12 cellular contexts compared by ENCODE assay signal in the genomic region with DNA sequence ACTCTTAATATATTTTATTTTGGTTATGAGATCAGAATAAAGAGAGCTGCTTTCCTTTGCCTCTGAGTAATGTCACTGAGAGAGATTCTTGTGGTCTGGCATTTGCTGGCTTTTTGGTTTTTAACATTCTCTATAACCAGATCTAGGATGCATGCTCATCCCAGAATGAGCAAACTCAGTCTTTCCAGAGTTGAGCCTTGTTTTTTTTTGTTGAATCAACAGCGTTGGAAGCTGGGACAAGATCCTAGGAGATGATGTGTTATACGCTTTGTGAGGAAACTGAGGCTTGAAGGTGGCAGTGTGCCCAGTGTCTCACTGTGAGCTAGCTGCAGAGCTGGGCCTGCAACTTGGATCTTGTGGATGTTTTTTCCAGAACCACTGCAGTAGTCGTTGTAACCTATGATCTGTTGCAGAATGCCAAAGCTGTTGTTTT. TPM values are rescaled to one million over a fixed set of nuclear protein-coding genes. Genes with fewer than 3 reads are reported as not detected.
DNase-seq lines count a peak whose midpoint lies in the region; ATAC-seq, FAIRE-seq and TF ChIP-seq lines count a peak whose summit lies in the region.
"Had no signal": no experiment of that assay in that cellular context is flagged by ENCODE, and none has a peak within 500 bp of the region (broad histone marks: within the 10 kb centered on the region; RNA-seq: fewer than 3 reads in every experiment).

No MANE protein-coding gene starts in this region.

- H2AFZ ChIP-seq in HepG2 (ENCODE audit: low read length): no peak overlapping the region

- TF ChIP-seq CTCF in liver (IDR thresholded peaks at IDR 0.05; ENCODE audit: low read depth, low read length, missing input control) (no peak), HepG2 (CRISPR knock-in tag; IDR thresholded peaks at IDR 0.05) (no peak), brain microvascular endothelial cell (IDR thresholded peaks at IDR 0.05; ENCODE audit: low read depth, low read length, missing control alignments) (no peak), vagina (IDR thresholded peaks at IDR 0.05) (no peak)

- no peak overlapping the region for H3K23ac ChIP-seq in mesendoderm (ENCODE audit: low read length)

- no peak overlapping the region for H2BK120ac ChIP-seq in mesendoderm (ENCODE audit: low read depth, low read length)

- H3K4me3 ChIP-seq in liver (ENCODE audit: low read depth in 1 of 3, low read length in 3 of 3) (peak overlapping the region; percentile 66 to 94 (median 91)), HepG2 (replicated peaks in 1 of 3; ENCODE audit: insufficient read depth in 1 of 3, low read depth in 2 of 3, low read length in 3 of 3) (no peak overlapping the region), brain microvascular endothelial cell (ENCODE audit: low read depth, low read length) (no peak overlapping the region), vagina (no peak overlapping the region), mesendoderm (ENCODE audit: low read length) (no peak overlapping the region)
- H3K4me3 ChIP-seq: sigmoid colon had no signal

- TF ChIP-seq POLR2A in HepG2 (IDR thresholded peaks at IDR 0.05; ENCODE audit: insufficient read depth in 1 of 2, low read depth in 2 of 2, low read length in 2 of 2): no peak
- no peak for TF ChIP-seq POLR2A in vagina (IDR thresholded peaks at IDR 0.05)

- no peak overlapping the region for H2BK15ac ChIP-seq in mesendoderm (replicated peaks; ENCODE audit: low read depth)

- no peak overlapping the region for H4K5ac ChIP-seq in mesendoderm (ENCODE audit: low read length)

- CTCF ChIA-PET in HepG2 (lab: Yijun Ruan, JAX; ENCODE audit: low intra/inter-chr PET ratio, low total read pairs): no interaction called here

- H3K9me3 ChIP-seq in liver (ENCODE audit: control insufficient read depth in 4 of 4, low read length in 3 of 4) (no peaks in the 10 kb centered on the region), HepG2 (ENCODE audit: low read length) (no peaks in the 10 kb centered on the region), vagina (no peaks in the 10 kb centered on the region)
- H3K9me3 ChIP-seq: sigmoid colon had no signal

- H3K36me3 ChIP-seq in liver (ENCODE audit: control insufficient read depth in 4 of 4, insufficient read depth in 3 of 4, low read depth in 1 of 4, low read length in 3 of 4): peaks cover 0 to 2% (median 0%) of the 10 kb centered on the region in 4 donors
- no peaks in the 10 kb centered on the region for H3K36me3 ChIP-seq in HepG2 (replicated peaks in 1 of 2; ENCODE audit: control insufficient read depth in 1 of 2, insufficient read depth in 2 of 2, low read length in 2 of 2)
- H3K36me3 ChIP-seq in brain microvascular endothelial cell (replicated peaks): no peaks in the 10 kb centered on the region
- no peaks in the 10 kb centered on the region for H3K36me3 ChIP-seq in vagina
- no peaks in the 10 kb centered on the region for H3K36me3 ChIP-seq in mesendoderm (ENCODE audit: control insufficient read depth, insufficient read depth, low read length)
- H3K36me3 ChIP-seq: sigmoid colon had no signal

- H3K79me2 ChIP-seq in HepG2 (ENCODE audit: insufficient read depth, low read length) (peaks cover 100% of the 10 kb centered on the region), mesendoderm (ENCODE audit: control insufficient read depth, insufficient read depth, low read length) (peaks cover 70% of the 10 kb centered on the region)

- peak overlapping the region; percentile 71 to 98 for H3K9ac ChIP-seq in liver (ENCODE audit: low read depth in 1 of 2, low read length in 2 of 2)
- H3K9ac ChIP-seq in HepG2 (ENCODE audit: insufficient read depth, low read depth, low read length): no peak overlapping the region
- H3K9ac ChIP-seq in mesendoderm (ENCODE audit: low read length): no peak overlapping the region

- POLR2A ChIA-PET in HepG2 (lab: Yijun Ruan, JAX): interaction anchor here (1.6 kb wide), 1 partner anchor 19 kb away, joined by 4 read pairs; no protein-coding TSS in a partner anchor

- no peak overlapping the region for H3K4ac ChIP-seq in mesendoderm (ENCODE audit: low read depth, low read length)

- no peak for ATAC-seq in HepG2
- ATAC-seq: activated T-cell treated with anti-CD3 and anti-CD28 coated beads, Interleukin-2, amount 50 U/mL, for 4 hours had no signal

- no peak for FAIRE-seq in HepG2 (lab: Jason Lieb, UNC)

- H3K79me1 ChIP-seq in mesendoderm (ENCODE audit: low read length): peaks cover 37% of the 10 kb centered on the region

- peaks cover 4 to 53% (median 36%) of the 10 kb centered on the region in 4 donors for H3K4me1 ChIP-seq in liver (ENCODE audit: control insufficient read depth in 4 of 4, insufficient read depth in 4 of 4, low read length in 3 of 4)
- H3K4me1 ChIP-seq in HepG2 (ENCODE audit: insufficient read depth, low read length): peaks cover 62% of the 10 kb centered on the region
- H3K4me1 ChIP-seq in vagina: peaks cover 21% of the 10 kb centered on the region
- H3K4me1 ChIP-seq in mesendoderm (ENCODE audit: control insufficient read depth, low read depth, low read length): peaks cover 4% of the 10 kb centered on the region

- TF ChIP-seq RAD21 in liver (IDR thresholded peaks at IDR 0.05): no peak
- no peak for TF ChIP-seq RAD21 in HepG2 (CRISPR knock-in tag; IDR thresholded peaks at IDR 0.05)

- DNase-seq in HepG2 (ENCODE audit: low spot score) (no peak), brain microvascular endothelial cell (peak; percentile 84), kidney tubule cell (ENCODE audit: low spot score) (peak; percentile 78), vagina (ENCODE audit: extremely low spot score in 2 of 2) (no peak), germinal center (ENCODE audit: low spot score) (no peak), mesendoderm (no peak), NCI-H146 treated with DMSO at 0.1 percent for 48 hours (lab: John Stamatoyannopoulos, UW; ENCODE audit: unreplicated experiment) (no peak)
- DNase-seq: activated T-cell treated with anti-CD3 and anti-CD28 coated beads, Interleukin-2, amount 50 U/mL, for 4 hours; dorsolateral prefrontal cortex; NCI-H774; sigmoid colon had no signal

- H3K4me2 ChIP-seq in HepG2 (ENCODE audit: low read depth, low read length) (no peak overlapping the region), mesendoderm (ENCODE audit: low read length) (no peak overlapping the region)

- H3K27me3 ChIP-seq in liver (ENCODE audit: control insufficient read depth in 4 of 4, insufficient read depth in 4 of 4, low read length in 3 of 4) (no peaks in the 10 kb centered on the region), HepG2 (ENCODE audit: control insufficient read depth in 1 of 2, insufficient read depth in 2 of 2, low read length in 2 of 2) (no peaks in the 10 kb centered on the region), brain microvascular endothelial cell (replicated peaks) (no peaks in the 10 kb centered on the region), vagina (no peaks in the 10 kb centered on the region), mesendoderm (ENCODE audit: insufficient read depth, low read length, poor library complexity) (no peaks in the 10 kb centered on the region)
- H3K27me3 ChIP-seq: dorsolateral prefrontal cortex, sigmoid colon had no signal

- peak overlapping the region; percentile 68 to 77 for H3K27ac ChIP-seq in liver (ENCODE audit: low read depth in 1 of 2, low read length in 2 of 2)
- H3K27ac ChIP-seq in HepG2 (ENCODE audit: extremely low read length, insufficient read depth, low read length): no peak overlapping the region
- H3K27ac ChIP-seq in brain microvascular endothelial cell: peak overlapping the region; percentile 71
- H3K27ac ChIP-seq in vagina: peak overlapping the region; percentile 21
- H3K27ac ChIP-seq in mesendoderm (ENCODE audit: low read depth, low read length): no peak overlapping the region

- H2BK5ac ChIP-seq in mesendoderm (ENCODE audit: low read length): no peak overlapping the region

- no peak overlapping the region for H3K56ac ChIP-seq in mesendoderm (ENCODE audit: low read length)

- no peak overlapping the region for H2AK5ac ChIP-seq in mesendoderm (ENCODE audit: low read length)

- TF ChIP-seq EP300 in HepG2 (IDR thresholded peaks at IDR 0.05; ENCODE audit: low read depth in 2 of 2, low read length in 2 of 2): no peak
- TF ChIP-seq EP300 in HepG2 (CRISPR knock-in tag; IDR thresholded peaks at IDR 0.05; ENCODE audit: borderline replicate concordance): no peak

- no peak overlapping the region for H4K8ac ChIP-seq in mesendoderm (ENCODE audit: low read depth, low read length)

- H3K18ac ChIP-seq in mesendoderm (ENCODE audit: low read length): no peak overlapping the region

- WGBS in liver: 29% methylated on average over 3 of the region's 3 CpGs
- 93% methylated on average over 3 of the region's 3 CpGs for WGBS in HepG2 (ENCODE audit: low lambda C conversion rate)
- WGBS in mesendoderm (ENCODE audit: extremely low coverage, insufficient coverage, low lambda C conversion rate): no CpG with 5 or more reads among the region's 3 CpGs

- in situ Hi-C loops in HepG2 (cut with HindIII; ENCODE audit: extremely low pct_ligation_motif_present, low pct_unique_long_range_greater_than_20kb) (no loop called here), brain microvascular endothelial cell (cut with HindIII; ENCODE audit: low pct_ligation_motif_present, low sequenced_read_pairs) (no loop called here)

- H4K20me1 ChIP-seq in HepG2 (ENCODE audit: insufficient read depth, low read length): no peaks in the 10 kb centered on the region; the same call in 1 of the 2 replicates

- intact Hi-C loops in HepG2 (cut with micrococcal nuclease; ENCODE audit: unreplicated experiment) (no loop called here), vagina (cut with DNase I) (no loop called here)

- BruUV-seq in HepG2 (replicated peaks; lab: Mats Ljungman, UMichigan): no TSS peak

RNA-seq across cellular contexts. Expression of a gene that starts 19.5 kb away (rescaled TPM):
- total RNA-seq in liver (100 to 1,000 TPM in 1 of 2 donors, 10 to 100 TPM in 1; 66.5 to 434 TPM), HepG2 (2016; rRNA removed; fragmentation: Illumina TruSeq; extraction: Trizol) (89.8 and 134 TPM in 2 replicates), vagina (43.7 TPM)
- polyA plus RNA-seq in liver (100 to 1,000 TPM in 1 of 2 donors, 10 to 100 TPM in 1; 98.3 to 135 TPM), HepG2 (2011; rRNA removed) (29.5 and 36.9 TPM in 2 replicates)
- total RNA-seq in HepG2 (2016; cell fraction: cytosol; rRNA removed; fragmentation: Illumina TruSeq; extraction: Trizol; ENCODE audit: low read depth): 6.6 and 8.5 TPM in 2 replicates
- 89.7 and 128 TPM in 2 replicates for total RNA-seq in HepG2 (2016; cell fraction: insoluble cytoplasmic fraction; rRNA removed; fragmentation: Illumina TruSeq; extraction: Trizol)
- total RNA-seq in HepG2 (2016; cell fraction: membrane; rRNA removed; fragmentation: Illumina TruSeq; extraction: Trizol): 27.4 and 29.4 TPM in 2 replicates
- 108 and 113 TPM in 2 replicates for total RNA-seq in HepG2 (2016; cell fraction: nucleus; rRNA removed; fragmentation: Illumina TruSeq; extraction: Trizol)
- 14.6 and 19.2 TPM in 2 replicates for polyA plus RNA-seq in HepG2 (2011; cell fraction: cytosol; rRNA removed)
- polyA plus RNA-seq in HepG2 (2011; cell fraction: nucleus; rRNA removed): 34.7 and 34.9 TPM in 2 replicates
- 29.4 and 36.8 TPM in 2 replicates for polyA plus RNA-seq in HepG2 (2012)
- 2.2 and 2.6 TPM in 2 replicates for polyA plus RNA-seq in HepG2 (2016; cell fraction: cytosol; fragmentation: Illumina TruSeq; extraction: Trizol; ENCODE audit: low read depth)
- 101 and 106 TPM in 2 replicates for polyA plus RNA-seq in HepG2 (2016; cell fraction: insoluble cytoplasmic fraction; fragmentation: Illumina TruSeq; extraction: Trizol; ENCODE audit: low read depth)
- 8.4 and 10.5 TPM in 2 replicates for polyA plus RNA-seq in HepG2 (2016; cell fraction: membrane; fragmentation: Illumina TruSeq; extraction: Trizol; ENCODE audit: low read depth)
- 79.1 and 80.1 TPM in 2 replicates for polyA plus RNA-seq in HepG2 (2016; cell fraction: nucleus; fragmentation: Illumina TruSeq; extraction: Trizol; ENCODE audit: insufficient read depth, low read depth)
- 12.3 and 50.8 TPM in 2 replicates for polyA minus RNA-seq in HepG2 (2011; rRNA and poly(A)+ RNA removed; ENCODE audit: low replicate concordance)
- polyA minus RNA-seq in HepG2 (2011; cell fraction: cytosol; rRNA and poly(A)+ RNA removed): 45.9 and 51.5 TPM in 2 replicates
- polyA minus RNA-seq in HepG2 (2011; cell fraction: nucleus; rRNA and poly(A)+ RNA removed): 155 and 169 TPM in 2 replicates
- 35.0 TPM for polyA plus RNA-seq in mesendoderm (2013, experiment 1 of 2)
- 35.1 TPM for polyA plus RNA-seq in mesendoderm (2013, experiment 2 of 2)

Comparison
In these comparisons a context has a peak if more than half of its experiments do, and no peak if none do; other contexts are left out.
1. H3K27ac ChIP-seq: peak in liver (2 of 2), brain microvascular endothelial cell (single experiment) and vagina (single experiment); none in HepG2 (single experiment) and mesendoderm (single experiment).
2. H3K4me3 ChIP-seq: peak in liver (3 of 3); none in HepG2 (0 of 3), brain microvascular endothelial cell (single experiment), vagina (0 of 2) and mesendoderm (single experiment).
3. H3K9ac ChIP-seq: peak in liver (2 of 2); none in HepG2 (single experiment) and mesendoderm (single experiment).
4. DNase-seq: peak in brain microvascular endothelial cell (single experiment) and kidney tubule cell (single experiment); none in HepG2 (single experiment), vagina (0 of 2), germinal center (single experiment), mesendoderm (single experiment) and NCI-H146 treated with DMSO at 0.1 percent for 48 hours (single experiment).